ENCODE assay signal across 2 cellular contexts in genomic region chr4:83716874-83717273, GRCh38.
TF ChIP-seq lines count a peak whose summit lies in the region.

No MANE protein-coding gene starts in this region.

TF ChIP-seq in K562, 482 proteins besides CTCF, POLR2A, EP300 and RAD21 (continued from another document):
- TF ChIP-seq PRDM10 (IDR thresholded peaks at IDR 0.05; ENCODE audit: partially characterized antibody), result no peak
TF ChIP-seq in K562: peak in this region for 2.

TF ChIP-seq in HepG2, 621 proteins besides CTCF, POLR2A, EP300 and RAD21 (continued from another document):
- no peak for TF ChIP-seq ZNF407 (CRISPR knock-in tag; IDR thresholded peaks at IDR 0.05; ENCODE audit: not compliant biosample characterization)
